26 cellular contexts compared by ENCODE assay signal in genomic region chr10:42304341-42304740, GRCh38.
DNase-seq lines count a peak whose midpoint lies in the region; ATAC-seq, FAIRE-seq and TF ChIP-seq lines count a peak whose summit lies in the region.
"Had no signal": no experiment of that assay in that cellular context is flagged by ENCODE, and none has a peak within 500 bp of the region (broad histone marks: within the 10 kb centered on the region; RNA-seq: fewer than 3 reads in every experiment).

No MANE protein-coding gene starts in this region.

- H3K18ac ChIP-seq in neuronal stem cell (ENCODE audit: low read length), result no peak overlapping the region

- no peaks in the 10 kb centered on the region for H3K9me1 ChIP-seq in endothelial cell of umbilical vein (replicated peaks; ENCODE audit: control insufficient read depth, extremely low read depth, insufficient read depth, low read length)

- H3K79me2 ChIP-seq in endothelial cell of umbilical vein (ENCODE audit: control insufficient read depth, insufficient read depth, low read length), result no peaks in the 10 kb centered on the region

- H2BK15ac ChIP-seq in neuronal stem cell (ENCODE audit: low read length), result no peak overlapping the region

- H3K14ac ChIP-seq in neuronal stem cell (ENCODE audit: low read length), result no peak overlapping the region

- dilution Hi-C loops in endothelial cell of umbilical vein (cut with MboI; ENCODE audit: extremely low pct_ligation_motif_present, low sequenced_read_pairs), result no loop called here

- no peak overlapping the region for H3K4ac ChIP-seq in neuronal stem cell (ENCODE audit: low read length)

- H3K27me3 ChIP-seq in endothelial cell of umbilical vein (ENCODE audit: control insufficient read depth in 2 of 2, insufficient read depth in 2 of 2, low read length in 2 of 2) (no peaks in the 10 kb centered on the region), neuronal stem cell (ENCODE audit: control insufficient read depth in 3 of 3, insufficient read depth in 3 of 3, low read depth in 1 of 3, low read length in 3 of 3) (no peaks in the 10 kb centered on the region)
- H3K27me3 ChIP-seq: SJSA1 had no signal

- TF ChIP-seq CTCF in AG09319 (IDR thresholded peaks at IDR 0.05; ENCODE audit: low read depth, low read length) (no peak), endothelial cell of umbilical vein (IDR thresholded peaks at IDR 0.05; ENCODE audit: extremely low read depth in 1 of 2, insufficient read depth in 1 of 2, low read depth in 1 of 2, low read length in 2 of 2) (no peak), GM10248 (IDR thresholded peaks at IDR 0.05; ENCODE audit: control extremely low read depth, extremely low read depth, low read depth, missing control alignments) (no peak)

- H3K27ac ChIP-seq in endothelial cell of umbilical vein (ENCODE audit: insufficient read depth, low read depth, low read length), result no peak overlapping the region
- H3K27ac ChIP-seq in neuronal stem cell (replicated peaks; ENCODE audit: low read length), result no peak overlapping the region
- H3K27ac ChIP-seq: SJSA1 had no signal

- no peak overlapping the region for H2BK5ac ChIP-seq in neuronal stem cell (ENCODE audit: low read length)

- intact Hi-C loops in endothelial cell of umbilical vein (cut with micrococcal nuclease), result no loop called here

- ATAC-seq in GM19328 (IDR thresholded peaks at IDR 0.05; ENCODE audit: unreplicated experiment), result no peak
- ATAC-seq: PC-3, T-cell had no signal

- no peak for FAIRE-seq in endothelial cell of umbilical vein (lab: Jason Lieb, UNC)

- no peak overlapping the region for H4K91ac ChIP-seq in neuronal stem cell (ENCODE audit: low read depth, low read length, poor library complexity)

- H3K4me3 ChIP-seq in endothelial cell of umbilical vein (replicated peaks in 1 of 3; ENCODE audit: insufficient read depth in 1 of 3, low read depth in 1 of 3, low read length in 3 of 3) (no peak overlapping the region), neuronal stem cell (ENCODE audit: low read length in 2 of 2) (no peak overlapping the region)
- H3K4me3 ChIP-seq: HAP-1, SJSA1 had no signal

- no peak overlapping the region for H3K9ac ChIP-seq in endothelial cell of umbilical vein (replicated peaks; ENCODE audit: extremely low read depth, insufficient read depth, low read length)
- no peak overlapping the region for H3K9ac ChIP-seq in neuronal stem cell (ENCODE audit: low read depth, low read length, poor library complexity)

- no peak overlapping the region for H2BK120ac ChIP-seq in neuronal stem cell (ENCODE audit: low read depth, low read length)

- H3K23ac ChIP-seq in neuronal stem cell (ENCODE audit: low read depth, low read length, poor library complexity), result no peak overlapping the region

- TF ChIP-seq POLR2A in endothelial cell of umbilical vein (IDR thresholded peaks at IDR 0.05; ENCODE audit: low read depth, low read length), result no peak

- no peaks in the 10 kb centered on the region for H4K20me1 ChIP-seq in endothelial cell of umbilical vein (replicated peaks; ENCODE audit: control insufficient read depth, extremely low read depth, insufficient read depth, low read length)

- H3K9me3 ChIP-seq in endothelial cell of umbilical vein (replicated peaks; ENCODE audit: control insufficient read depth, insufficient read depth, low read length), result peaks cover 52% of the 10 kb centered on the region
- peaks cover 33 to 43% of the 10 kb centered on the region in 2 donors for H3K9me3 ChIP-seq in neuronal stem cell (replicated peaks in 1 of 2; ENCODE audit: control insufficient read depth in 2 of 2, insufficient read depth in 1 of 2, low read depth in 1 of 2, low read length in 2 of 2)

- H3K36me3 ChIP-seq in endothelial cell of umbilical vein (ENCODE audit: control insufficient read depth in 2 of 2, extremely low read depth in 1 of 2, insufficient read depth in 2 of 2, low read length in 2 of 2), result no peaks in the 10 kb centered on the region
- no peaks in the 10 kb centered on the region for H3K36me3 ChIP-seq in neuronal stem cell (replicated peaks in 1 of 2; ENCODE audit: control insufficient read depth in 2 of 2, insufficient read depth in 2 of 2, low read length in 2 of 2)
- H3K36me3 ChIP-seq: HAP-1, SJSA1 had no signal

- H2AFZ ChIP-seq in endothelial cell of umbilical vein (ENCODE audit: low read depth, low read length) (no peak overlapping the region), neuronal stem cell (ENCODE audit: low read length) (no peak overlapping the region)

- H4K8ac ChIP-seq in neuronal stem cell (ENCODE audit: low read depth, low read length), result no peak overlapping the region

- no TSS peak for BruUV-seq in endothelial cell of umbilical vein (replicated peaks; lab: Mats Ljungman, UMichigan)

- H2BK12ac ChIP-seq in neuronal stem cell (ENCODE audit: low read length), result no peak overlapping the region

- DNase-seq in AG09319 (ENCODE audit: extremely low read depth, low read depth) (peak; percentile 4), M059J (ENCODE audit: low read depth) (peak; percentile 3), endothelial cell of umbilical vein (ENCODE audit: low read depth, low spot score) (peak; percentile 28), neuronal stem cell (ENCODE audit: low spot score) (peak; percentile 59), 8988T (no peak), GM10248 (ENCODE audit: extremely low spot score) (no peak), islet precursor cell (no peak)
- DNase-seq: Calu3; DMS79 treated with DMSO at 0.1 percent for 48 hours; GOT3; HFFc6; Karpas-422; NCI-H1105 treated with DMSO at 0.1 percent for 48 hours; NCI-H146; NCI-H2029; NCI-H446 treated with DMSO at 0.1 percent for 48 hours; NCI-H526; NCI-H82; NK-92 treated with Interleukin-12 subunit alpha and Interleukin-12 subunit beta, amount 100 ng/mL, for 24 hours; PC-3; Right ventricle myocardium superior; RPMI8226; T-cell had no signal

- H3K4me2 ChIP-seq in endothelial cell of umbilical vein (ENCODE audit: insufficient read depth, low read length) (no peak overlapping the region), neuronal stem cell (ENCODE audit: insufficient read depth, low read length, poor library complexity, severe bottlenecking) (no peak overlapping the region)

- no peaks in the 10 kb centered on the region for H3K79me1 ChIP-seq in neuronal stem cell (ENCODE audit: low read depth, low read length)

- POLR2A ChIA-PET in endothelial cell of umbilical vein (lab: Charles Lee) (no interaction called here), GM10248 (lab: Yijun Ruan, JAX) (no interaction called here)

- H2AK5ac ChIP-seq in neuronal stem cell (ENCODE audit: low read depth, low read length), result no peak overlapping the region

- WGBS in neuronal stem cell (ENCODE audit: extremely low coverage in 2 of 2, insufficient read length in 2 of 2, insufficient replicate concordance in 1 of 2), 2 donors, result 100% methylated on average over 1 of the region's 10 CpGs; no CpG with 5 or more reads in 1 of the 2 donors

- CTCF ChIA-PET in endothelial cell of umbilical vein (lab: Charles Lee) (no interaction called here), GM10248 (lab: Yijun Ruan, JAX) (no interaction called here)

- H3K4me1 ChIP-seq in endothelial cell of umbilical vein (ENCODE audit: control insufficient read depth, extremely low read depth, insufficient read depth, low read length) (no peaks in the 10 kb centered on the region), neuronal stem cell (ENCODE audit: control insufficient read depth in 2 of 2, insufficient read depth in 1 of 2, low read depth in 1 of 2, low read length in 2 of 2) (no peaks in the 10 kb centered on the region)
- H3K4me1 ChIP-seq: HAP-1, SJSA1 had no signal

TF ChIP-seq in endothelial cell of umbilical vein, 7 proteins besides CTCF, POLR2A, EP300 and RAD21:
- TF ChIP-seq FOS (IDR thresholded peaks at IDR 0.05; ENCODE audit: borderline replicate concordance, insufficient read depth, low read length) (no peak), EZH2 (IDR thresholded peaks at IDR 0.05; ENCODE audit: borderline replicate concordance, low read depth, low read length, severe bottlenecking) (no peak), MYC (IDR thresholded peaks at IDR 0.05; ENCODE audit: low read depth, low read length) (no peak), JUN (IDR thresholded peaks at IDR 0.05; ENCODE audit: borderline replicate concordance, insufficient read depth, insufficient read length, low read depth) (no peak), GATA2 (IDR thresholded peaks at IDR 0.05; ENCODE audit: insufficient read depth, insufficient read length, low read depth, low read length) (no peak), POLR2AphosphoS5 (IDR thresholded peaks at IDR 0.05; ENCODE audit: insufficient read depth, low read depth, low read length) (no peak)
- TF ChIP-seq, protein P1, sequence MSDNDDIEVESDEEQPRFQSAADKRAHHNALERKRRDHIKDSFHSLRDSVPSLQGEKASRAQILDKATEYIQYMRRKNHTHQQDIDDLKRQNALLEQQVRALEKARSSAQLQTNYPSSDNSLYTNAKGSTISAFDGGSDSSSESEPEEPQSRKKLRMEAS (IDR thresholded peaks at IDR 0.05; ENCODE audit: insufficient read depth, insufficient read length), result no peak
TF ChIP-seq in endothelial cell of umbilical vein: peak in this region for 0.

Comparison
In these comparisons a context has a peak if more than half of its experiments do, and no peak if none do; other contexts are left out.
1. DNase-seq: peak in AG09319 (single experiment), M059J (single experiment), endothelial cell of umbilical vein (single experiment) and neuronal stem cell (single experiment); none in 8988T (single experiment), GM10248 (single experiment) and islet precursor cell (single experiment).